1 cellular context compared by ENCODE assay signal in genomic region chr5:43348207-43348606, GRCh38.
TF ChIP-seq lines count a peak whose summit lies in the region.

No MANE protein-coding gene starts in this region.

TF ChIP-seq in HepG2, 621 proteins besides CTCF, POLR2A, EP300 and RAD21 (continued from another document):
- TF ChIP-seq, protein P1, sequence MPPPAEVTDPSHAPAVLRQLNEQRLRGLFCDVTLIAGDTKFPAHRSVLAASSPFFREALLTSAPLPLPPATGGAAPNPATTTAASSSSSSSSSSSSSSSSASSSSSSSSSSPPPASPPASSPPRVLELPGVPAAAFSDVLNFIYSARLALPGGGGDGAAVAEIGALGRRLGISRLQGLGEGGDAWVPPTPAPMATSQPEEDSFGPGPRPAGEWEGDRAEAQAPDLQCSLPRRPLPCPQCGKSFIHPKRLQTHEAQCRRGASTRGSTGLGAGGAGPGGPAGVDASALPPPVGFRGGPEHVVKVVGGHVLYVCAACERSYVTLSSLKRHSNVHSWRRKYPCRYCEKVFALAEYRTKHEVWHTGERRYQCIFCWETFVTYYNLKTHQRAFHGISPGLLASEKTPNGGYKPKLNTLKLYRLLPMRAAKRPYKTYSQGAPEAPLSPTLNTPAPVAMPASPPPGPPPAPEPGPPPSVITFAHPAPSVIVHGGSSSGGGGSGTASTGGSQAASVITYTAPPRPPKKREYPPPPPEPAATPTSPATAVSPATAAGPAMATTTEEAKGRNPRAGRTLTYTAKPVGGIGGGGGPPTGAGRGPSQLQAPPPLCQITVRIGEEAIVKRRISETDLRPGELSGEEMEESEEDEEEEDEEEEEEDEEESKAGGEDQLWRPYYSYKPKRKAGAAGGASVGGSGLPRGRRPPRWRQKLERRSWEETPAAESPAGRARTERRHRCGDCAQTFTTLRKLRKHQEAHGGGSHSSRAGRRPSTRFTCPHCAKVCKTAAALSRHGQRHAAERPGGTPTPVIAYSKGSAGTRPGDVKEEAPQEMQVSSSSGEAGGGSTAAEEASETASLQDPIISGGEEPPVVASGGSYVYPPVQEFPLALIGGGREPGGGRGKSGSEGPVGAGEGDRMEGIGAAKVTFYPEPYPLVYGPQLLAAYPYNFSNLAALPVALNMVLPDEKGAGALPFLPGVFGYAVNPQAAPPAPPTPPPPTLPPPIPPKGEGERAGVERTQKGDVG (CRISPR knock-in tag; IDR thresholded peaks at IDR 0.05; ENCODE audit: borderline replicate concordance) = no peak
- TF ChIP-seq GATAD1 (CRISPR knock-in tag; IDR thresholded peaks at IDR 0.05) = no peak
- TF ChIP-seq ZNF619 (CRISPR knock-in tag; IDR thresholded peaks at IDR 0.05) = no peak
- TF ChIP-seq ZBTB42 (CRISPR knock-in tag; IDR thresholded peaks at IDR 0.05) = no peak
- no peak for TF ChIP-seq E2F2 (CRISPR knock-in tag; IDR thresholded peaks at IDR 0.05; ENCODE audit: borderline replicate concordance)
- TF ChIP-seq KDM6A (CRISPR knock-in tag; IDR thresholded peaks at IDR 0.05; ENCODE audit: low read depth) = no peak
- no peak for TF ChIP-seq SATB2 (CRISPR knock-in tag; IDR thresholded peaks at IDR 0.05)
- no peak for TF ChIP-seq ZNF737 (CRISPR knock-in tag; IDR thresholded peaks at IDR 0.05; ENCODE audit: borderline replicate concordance)
- TF ChIP-seq FOXP4 (CRISPR knock-in tag; IDR thresholded peaks at IDR 0.05) = peak; percentile 70
- peak; percentile 69 for TF ChIP-seq MTA1 (CRISPR knock-in tag; IDR thresholded peaks at IDR 0.05; ENCODE audit: borderline replicate concordance)
- TF ChIP-seq PCBP1 (IDR thresholded peaks at IDR 0.05; ENCODE audit: borderline replicate concordance, low read depth, low read length) = no peak
- TF ChIP-seq ZNF644 (CRISPR knock-in tag; IDR thresholded peaks at IDR 0.05; ENCODE audit: low read depth) = peak; percentile 40; the same call in 1 of the 2 replicates
- no peak for TF ChIP-seq SAP130 (CRISPR knock-in tag; IDR thresholded peaks at IDR 0.05; ENCODE audit: low read depth)
- TF ChIP-seq MED1 (CRISPR knock-in tag; IDR thresholded peaks at IDR 0.05) = no peak
- TF ChIP-seq KMT2B (CRISPR knock-in tag; IDR thresholded peaks at IDR 0.05) = no peak
- no peak for TF ChIP-seq ZC3H13 (CRISPR knock-in tag; IDR thresholded peaks at IDR 0.05)
- TF ChIP-seq ZNF121 (CRISPR knock-in tag; IDR thresholded peaks at IDR 0.05) = no peak
- no peak for TF ChIP-seq CREB3 (CRISPR knock-in tag; IDR thresholded peaks at IDR 0.05)
- TF ChIP-seq YEATS4 (CRISPR knock-in tag; IDR thresholded peaks at IDR 0.05; ENCODE audit: borderline replicate concordance) = no peak
- no peak for TF ChIP-seq ZSCAN20 (CRISPR knock-in tag; IDR thresholded peaks at IDR 0.05; ENCODE audit: borderline replicate concordance)
- TF ChIP-seq SMC3 (IDR thresholded peaks at IDR 0.05; ENCODE audit: low read length) = no peak
- no peak for TF ChIP-seq MAFK (conservative IDR thresholded peaks at IDR 0.05 in 1 of 2, IDR thresholded peaks at IDR 0.05 in 1 of 2; ENCODE audit: low read length in 2 of 2)
- TF ChIP-seq ZNF510 (CRISPR knock-in tag; IDR thresholded peaks at IDR 0.05; ENCODE audit: low read depth) = no peak
- TF ChIP-seq ATF6 (CRISPR knock-in tag; conservative IDR thresholded peaks at IDR 0.05) = no peak
- no peak for TF ChIP-seq ZNF674 (CRISPR knock-in tag; IDR thresholded peaks at IDR 0.05; ENCODE audit: low read depth)
- TF ChIP-seq HNF1B (CRISPR knock-in tag; IDR thresholded peaks at IDR 0.05) = no peak
- TF ChIP-seq HOXA3 (CRISPR knock-in tag; IDR thresholded peaks at IDR 0.05) = peak; percentile 50; the same call in 1 of the 2 replicates
- no peak for TF ChIP-seq ZNF407 (CRISPR knock-in tag; IDR thresholded peaks at IDR 0.05; ENCODE audit: not compliant biosample characterization)
- no peak for TF ChIP-seq ZNF530 (CRISPR knock-in tag; IDR thresholded peaks at IDR 0.05; ENCODE audit: low read depth)
TF ChIP-seq in HepG2: peak in this region for 43.
